ENCODE assay signal across 27 cellular contexts in the genomic region with DNA sequence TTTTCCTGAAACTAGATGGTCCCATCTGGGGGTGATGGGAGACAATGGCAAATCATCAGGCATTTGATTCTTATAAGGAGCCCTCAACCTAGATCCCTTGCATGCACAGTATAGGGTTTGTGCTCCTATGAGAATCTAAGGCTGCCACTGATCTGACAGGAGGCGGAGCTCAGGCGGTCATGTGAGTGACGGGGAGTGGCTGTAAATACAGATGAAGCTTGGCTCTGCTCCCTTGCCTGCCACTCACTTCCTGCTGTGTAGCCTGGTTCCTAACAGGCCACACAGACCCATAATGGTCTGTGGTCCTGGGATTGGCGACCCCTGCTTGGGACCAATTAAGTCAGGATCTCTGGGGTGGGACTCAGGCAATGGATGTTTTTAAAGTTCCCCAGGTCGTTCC.
DNase-seq lines count a peak whose midpoint lies in the region; TF ChIP-seq lines count a peak whose summit lies in the region.
"Had no signal": no experiment of that assay in that cellular context is flagged by ENCODE, and none has a peak within 500 bp of the region (broad histone marks: within the 10 kb centered on the region; RNA-seq: fewer than 3 reads in every experiment).

No MANE protein-coding gene starts in this region.

- no peak for TF ChIP-seq RAD21 in SK-N-SH (IDR thresholded peaks at IDR 0.05; ENCODE audit: low read length)

- H3K27ac ChIP-seq in OCI-LY1 (ENCODE audit: low read depth, low read length, poor library complexity, severe bottlenecking) (no peak overlapping the region), SK-N-SH (ENCODE audit: low read depth in 2 of 2, low read length in 1 of 2) (no peak overlapping the region)
- H3K27ac ChIP-seq: foreskin keratinocyte, hepatocyte, SJSA1 had no signal

- H3K4me2 ChIP-seq in OCI-LY1 (ENCODE audit: low read length) (peak overlapping the region; percentile 4; the same call in 1 of the 2 replicates), SK-N-SH (no peak overlapping the region)
- H3K4me2 ChIP-seq: hepatocyte had no signal

- WGBS in SK-N-SH (ENCODE audit: low lambda C conversion rate) = 83% methylated on average over 3 of the region's 5 CpGs

- no peaks in the 10 kb centered on the region for H3K27me3 ChIP-seq in OCI-LY1 (ENCODE audit: insufficient read depth, low read length)
- no peaks in the 10 kb centered on the region for H3K27me3 ChIP-seq in SK-N-SH (ENCODE audit: insufficient read depth)
- H3K27me3 ChIP-seq: foreskin keratinocyte, SJSA1 had no signal

- no peaks in the 10 kb centered on the region for H3K79me2 ChIP-seq in OCI-LY1 (ENCODE audit: insufficient read depth, low read length)
- no peaks in the 10 kb centered on the region for H3K79me2 ChIP-seq in SK-N-SH (ENCODE audit: insufficient read depth)
- H3K79me2 ChIP-seq: hepatocyte had no signal

- H3K9ac ChIP-seq in OCI-LY1 (ENCODE audit: low read length) (no peak overlapping the region), SK-N-SH (no peak overlapping the region)

- DNase-seq in DMS53 (lab: John Stamatoyannopoulos, UW) (peak; percentile 5), DMS53 treated with DMSO at 0.1 percent for 48 hours (lab: John Stamatoyannopoulos, UW; ENCODE audit: unreplicated experiment) (no peak), erythroblast (lab: John Stamatoyannopoulos, UW) (peak; percentile 20 to 27), putamen (ENCODE audit: low spot score) (peak; percentile 20), NCI-H2227 treated with DMSO at 0.1 percent for 48 hours (lab: John Stamatoyannopoulos, UW) (no peak), HuH-7.5 (ENCODE audit: low spot score) (no peak), SK-N-SH (no peak)
- DNase-seq: 8988T; activated CD4-positive, alpha-beta T cell treated with anti-CD3 and anti-CD28 coated beads, Interleukin-2, amount 50 U/mL, for 1 hour; activated CD8-positive, alpha-beta memory T cell treated with anti-CD3 and anti-CD28 coated beads, Interleukin-2, amount 50 U/mL, for 4 hours; AML-193; cerebellar nuclear complex; effector CD4-positive, alpha-beta T cell; foreskin keratinocyte; H7; naive B cell; NCI-H1048; NCI-H187 treated with DMSO at 0.1 percent for 48 hours; stimulated activated CD4-positive, alpha-beta T cell treated with anti-CD3 and anti-CD28 coated beads, Interleukin-12 subunit alpha, Interleukin-12 subunit beta, amount 100 ng/mL, for 4 hours; stimulated activated CD4-positive, alpha-beta T cell treated with anti-CD3 and anti-CD28 coated beads, Interleukin-4, amount 100 ng/mL, for 4 hours; stimulated activated naive CD8-positive, alpha-beta T cell treated with anti-CD3 and anti-CD28 coated beads, Interleukin-15, amount 100 ng/mL, for 72 hours; T-helper 2 cell; trophoblast cell had no signal

- H3K9me3 ChIP-seq in OCI-LY1 (ENCODE audit: low read length) = no peaks in the 10 kb centered on the region
- no peaks in the 10 kb centered on the region for H3K9me3 ChIP-seq in SK-N-SH
- H3K9me3 ChIP-seq: SJSA1 had no signal

- H3K4me1 ChIP-seq in OCI-LY1 (ENCODE audit: insufficient read depth, low read length, severe bottlenecking) = peaks cover 9% of the 10 kb centered on the region
- peaks cover 0 to 5% of the 10 kb centered on the region in 2 experiments; a peak in 1 of 4 replicates for H3K4me1 ChIP-seq in SK-N-SH (ENCODE audit: control insufficient read depth in 1 of 2, insufficient read depth in 2 of 2, low read depth in 1 of 2, low read length in 1 of 2)
- H3K4me1 ChIP-seq: SJSA1 had no signal

- H3K36me3 ChIP-seq in OCI-LY1 (ENCODE audit: insufficient read depth, low read length) (no peaks in the 10 kb centered on the region), SK-N-SH (replicated peaks in 1 of 2; ENCODE audit: control insufficient read depth in 1 of 2, insufficient read depth in 2 of 2, low read length in 1 of 2) (no peaks in the 10 kb centered on the region)
- H3K36me3 ChIP-seq: SJSA1 had no signal

- TF ChIP-seq CTCF in OCI-LY1 (IDR thresholded peaks at IDR 0.05; ENCODE audit: low read length) = no peak
- no peak for TF ChIP-seq CTCF in SK-N-SH (IDR thresholded peaks at IDR 0.05)

- H3K9me2 ChIP-seq in OCI-LY1 (ENCODE audit: low read depth, low read length) (no peaks in the 10 kb centered on the region), SK-N-SH (no peaks in the 10 kb centered on the region)

- H2AFZ ChIP-seq in OCI-LY1 (ENCODE audit: low read length) (no peak overlapping the region), SK-N-SH (ENCODE audit: low read depth) (no peak overlapping the region)
- H2AFZ ChIP-seq: hepatocyte had no signal

- H3K4me3 ChIP-seq in OCI-LY1 (ENCODE audit: low read depth, low read length, poor library complexity, severe bottlenecking) (no peak overlapping the region), SK-N-SH (ENCODE audit: low read depth in 2 of 2, low read length in 1 of 2) (no peak overlapping the region)
- H3K4me3 ChIP-seq: hepatocyte, lung, SJSA1 had no signal

- H3F3A ChIP-seq in OCI-LY1 (ENCODE audit: insufficient read depth, low read length) = no peaks in the 10 kb centered on the region
- H3F3A ChIP-seq in SK-N-SH (replicated peaks; ENCODE audit: insufficient read depth) = no peaks in the 10 kb centered on the region

- TF ChIP-seq POLR2A in erythroblast (IDR thresholded peaks at IDR 0.05; ENCODE audit: low read length) = no peak

- TF ChIP-seq EP300 in SK-N-SH (IDR thresholded peaks at IDR 0.05; ENCODE audit: borderline replicate concordance in 1 of 2, low read depth in 1 of 2, low read length in 1 of 2) = no peak

- CTCF ChIA-PET in SK-N-SH (lab: Yijun Ruan, JAX) = interaction anchor here (1.6 kb wide), 1 partner anchor 15 kb away, joined by 4 read pairs; no protein-coding TSS in a partner anchor

- POLR2A ChIA-PET in SK-N-SH (lab: Yijun Ruan, JAX) = no interaction called here

- H4K20me1 ChIP-seq in OCI-LY1 (ENCODE audit: insufficient read depth, low read length) (no peaks in the 10 kb centered on the region), SK-N-SH (ENCODE audit: insufficient read depth) (no peaks in the 10 kb centered on the region)

TF ChIP-seq in SK-N-SH, 30 proteins besides CTCF, POLR2A, EP300 and RAD21:
- TF ChIP-seq, protein P1, sequence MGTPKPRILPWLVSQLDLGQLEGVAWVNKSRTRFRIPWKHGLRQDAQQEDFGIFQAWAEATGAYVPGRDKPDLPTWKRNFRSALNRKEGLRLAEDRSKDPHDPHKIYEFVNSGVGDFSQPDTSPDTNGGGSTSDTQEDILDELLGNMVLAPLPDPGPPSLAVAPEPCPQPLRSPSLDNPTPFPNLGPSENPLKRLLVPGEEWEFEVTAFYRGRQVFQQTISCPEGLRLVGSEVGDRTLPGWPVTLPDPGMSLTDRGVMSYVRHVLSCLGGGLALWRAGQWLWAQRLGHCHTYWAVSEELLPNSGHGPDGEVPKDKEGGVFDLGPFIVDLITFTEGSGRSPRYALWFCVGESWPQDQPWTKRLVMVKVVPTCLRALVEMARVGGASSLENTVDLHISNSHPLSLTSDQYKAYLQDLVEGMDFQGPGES (IDR thresholded peaks at IDR 0.05; ENCODE audit: low read depth, low read length) = no peak
- TF ChIP-seq, protein P2, sequence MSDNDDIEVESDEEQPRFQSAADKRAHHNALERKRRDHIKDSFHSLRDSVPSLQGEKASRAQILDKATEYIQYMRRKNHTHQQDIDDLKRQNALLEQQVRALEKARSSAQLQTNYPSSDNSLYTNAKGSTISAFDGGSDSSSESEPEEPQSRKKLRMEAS (IDR thresholded peaks at IDR 0.05; ENCODE audit: low read depth) = no peak
- no peak for TF ChIP-seq RFX5 (IDR thresholded peaks at IDR 0.05; ENCODE audit: low read length)
- TF ChIP-seq GABPA (IDR thresholded peaks at IDR 0.05; ENCODE audit: low read depth) = no peak
TF ChIP-seq in SK-N-SH: peak in this region for 0.

Comparison
In these comparisons a context has a peak if more than half of its experiments do, and no peak if none do; other contexts are left out.
1. DNase-seq: peak in DMS53 (single experiment), erythroblast (2 of 2) and putamen (single experiment); none in DMS53 treated with DMSO at 0.1 percent for 48 hours (single experiment), NCI-H2227 treated with DMSO at 0.1 percent for 48 hours (single experiment), HuH-7.5 (single experiment) and SK-N-SH (single experiment).